Comparison of ENCODE assay signal across 24 cellular contexts in the genomic region with DNA sequence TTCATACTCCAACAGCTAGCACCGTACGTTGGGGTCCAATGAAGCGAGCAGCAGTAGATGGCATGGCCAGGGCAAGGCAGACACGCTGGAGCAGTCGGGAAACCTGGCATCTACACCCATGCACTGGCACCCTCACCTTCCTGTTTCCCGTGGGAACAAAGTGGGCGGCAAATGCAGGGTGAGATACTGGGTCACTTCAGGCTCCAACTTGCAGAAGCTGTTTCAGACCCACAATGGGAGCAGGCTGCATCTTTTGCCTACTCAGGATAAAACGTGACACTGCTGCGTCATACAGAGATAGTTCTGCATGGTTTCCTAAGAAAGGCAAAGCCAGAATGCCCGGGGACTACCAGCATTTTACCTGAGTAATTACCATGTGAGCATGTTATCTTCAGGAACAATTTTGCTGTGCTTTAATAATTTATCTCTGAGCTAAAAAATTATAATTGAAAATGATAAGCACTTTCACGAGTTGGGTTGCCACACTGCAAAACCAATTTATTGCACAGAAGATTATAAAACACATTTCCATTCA. TPM values are rescaled to one million over a fixed set of nuclear protein-coding genes. Genes with fewer than 3 reads are reported as not detected.
DNase-seq lines count a peak whose midpoint lies in the region; ATAC-seq, FAIRE-seq and TF ChIP-seq lines count a peak whose summit lies in the region.
"Had no signal": no experiment of that assay in that cellular context is flagged by ENCODE, and none has a peak within 500 bp of the region (broad histone marks: within the 10 kb centered on the region; RNA-seq: fewer than 3 reads in every experiment).

No MANE protein-coding gene starts in this region.

- H3K27me3 Mint-ChIP-seq in MCF 10A (ENCODE audit: insufficient read depth, unreplicated experiment): no peaks in the 10 kb centered on the region

- CTCF ChIA-PET in MCF 10A (lab: Yijun Ruan, JAX): interaction anchor here (1.3 to 4.8 kb wide), 6 partner anchors 18 to 405 kb away, joined by 3 to 29 read pairs (median 12); partner anchors contain the start of gene THBD

- H3K4me1 ChIP-seq in breast epithelium (no peaks in the 10 kb centered on the region), foreskin keratinocyte (peaks cover 32% of the 10 kb centered on the region)
- H3K4me1 ChIP-seq: HAP-1 had no signal

- no peaks in the 10 kb centered on the region for H3K36me3 ChIP-seq in breast epithelium
- H3K36me3 ChIP-seq: HAP-1, SJSA1 had no signal

- DNase-seq in MCF 10A (ENCODE audit: unreplicated experiment): peak; percentile 65
- DNase-seq in breast epithelium (ENCODE audit: low spot score in 2 of 2): no peak
- DNase-seq in foreskin keratinocyte: peak; percentile 72 to 85
- DNase-seq in posterior vena cava (ENCODE audit: low spot score): peak; percentile 79
- no peak for DNase-seq in H54 (ENCODE audit: insufficient read length, low spot score)
- no peak for DNase-seq in putamen (ENCODE audit: low spot score)
- DNase-seq: AML-193, DMS 273 treated with DMSO at 0.1 percent for 48 hours, DND-41, Karpas-422, MM.1S, NCI-H1105, NCI-H1694, NCI-H2081 treated with DMSO at 0.1 percent for 48 hours had no signal

- TF ChIP-seq CTCF in MCF 10A (IDR thresholded peaks at IDR 0.05; ENCODE audit: unreplicated experiment): no peak
- no peak for TF ChIP-seq CTCF in breast epithelium (IDR thresholded peaks at IDR 0.05)
- TF ChIP-seq CTCF in foreskin keratinocyte (conservative IDR thresholded peaks at IDR 0.05): no peak

- H3K27me3 ChIP-seq in breast epithelium (no peaks in the 10 kb centered on the region), foreskin keratinocyte (no peaks in the 10 kb centered on the region)
- H3K27me3 ChIP-seq: SJSA1 had no signal

- FAIRE-seq in H54 (lab: Jason Lieb, UNC): no peak

- no peak overlapping the region for H3K4me3 ChIP-seq in breast epithelium
- H3K4me3 ChIP-seq: HAP-1, SJSA1 had no signal

- no TSS peak for BruUV-seq in MCF 10A (replicated peaks; lab: Mats Ljungman, UMichigan)

- POLR2A ChIA-PET in MCF 10A (lab: Yijun Ruan, JAX): interaction anchor here (0.7 to 3.6 kb wide), 12 partner anchors 11 to 128 kb away, joined by 3 to 25 read pairs (median 4); no protein-coding TSS in a partner anchor

- intact Hi-C loops in MCF 10A (cut with micrococcal nuclease): no loop called here
- intact Hi-C loops in breast epithelium (cut with DNase I; ENCODE audit: low total_unique reads): no loop called here
- intact Hi-C loops in posterior vena cava (cut with DNase I): no loop called here

- no peaks in the 10 kb centered on the region for H3K9me3 Mint-ChIP-seq in MCF 10A (ENCODE audit: unreplicated experiment)
- H3K9me3 Mint-ChIP-seq: IgD-negative memory B cell had no signal

- H3K27ac Mint-ChIP-seq in MCF 10A (ENCODE audit: low read depth, unreplicated experiment): no peak overlapping the region
- H3K27ac Mint-ChIP-seq: IgD-negative memory B cell had no signal

- peaks cover 52% of the 10 kb centered on the region for H3K4me1 Mint-ChIP-seq in MCF 10A (ENCODE audit: insufficient read depth, unreplicated experiment)
- H3K4me1 Mint-ChIP-seq: IgD-negative memory B cell had no signal

- ATAC-seq in foreskin keratinocyte: peak; percentile 49
- no peak for ATAC-seq in GM19467 (IDR thresholded peaks at IDR 0.05; ENCODE audit: unreplicated experiment)
- ATAC-seq in GM21515 (IDR thresholded peaks at IDR 0.05; ENCODE audit: unreplicated experiment): no peak
- ATAC-seq: Panc1 had no signal

- H3K36me3 Mint-ChIP-seq in MCF 10A (ENCODE audit: insufficient read depth, unreplicated experiment): no peaks in the 10 kb centered on the region
- H3K36me3 Mint-ChIP-seq: CD14-positive monocyte, IgD-negative memory B cell had no signal

- H3K27ac ChIP-seq in breast epithelium: no peak overlapping the region
- H3K27ac ChIP-seq in foreskin keratinocyte: peak overlapping the region; percentile 96
- H3K27ac ChIP-seq: 22Rv1, SJSA1 had no signal

- no peaks in the 10 kb centered on the region for H3K9me3 ChIP-seq in breast epithelium
- H3K9me3 ChIP-seq: HAP-1, SJSA1 had no signal

- H3K4me3 Mint-ChIP-seq in MCF 10A (ENCODE audit: unreplicated experiment): no peak overlapping the region
- H3K4me3 Mint-ChIP-seq: IgD-negative memory B cell had no signal

- TF ChIP-seq POLR2A in breast epithelium (IDR thresholded peaks at IDR 0.05) (no peak), H54 (IDR thresholded peaks at IDR 0.05; ENCODE audit: low read depth, low read length) (no peak)

RNA-seq across cellular contexts. Expression of gene CD93, which starts 10.9 kb away (rescaled TPM):
- total RNA-seq in MCF 10A (2022): not detected in 2 replicates
- total RNA-seq in breast epithelium: 10 to 100 TPM; 19.2 to 64.9 (median 36.5) TPM
- not detected in 2 replicates for total RNA-seq in foreskin keratinocyte
- not detected in 2 replicates for polyA plus RNA-seq in foreskin keratinocyte
- total RNA-seq in posterior vena cava: 10 to 100 TPM; 79.4 to 88.2 TPM
- total RNA-seq: G401, NCI-H460, SJSA1 had no signal
- polyA plus RNA-seq: IgD-negative memory B cell had no signal

RNA-seq across cellular contexts. Expression of gene THBD, which starts 47.6 kb away (rescaled TPM):
- total RNA-seq in MCF 10A (2022) (15.4 and 36.2 TPM in 2 replicates), breast epithelium (10 to 100 TPM; 22.6 to 44.2 (median 28.2) TPM), foreskin keratinocyte (2.0 and 2.6 TPM in 2 replicates), posterior vena cava (10 to 100 TPM; 46.9 to 53.6 TPM)
- 1.1 and 1.8 TPM in 2 replicates for polyA plus RNA-seq in foreskin keratinocyte
- total RNA-seq: G401 had no signal
- polyA plus RNA-seq: IgD-negative memory B cell had no signal

Comparison
In these comparisons a context has a peak if more than half of its experiments do, and no peak if none do; other contexts are left out.
1. DNase-seq: peak in MCF 10A (single experiment), foreskin keratinocyte (2 of 2) and posterior vena cava (single experiment); none in breast epithelium (0 of 2), H54 (single experiment) and putamen (single experiment).
2. RNA of gene CD93, which starts 10.9 kb away (total RNA-seq): 79.4 to 88.2 TPM in posterior vena cava and 19.2 to 64.9 TPM in breast epithelium; not detected in MCF 10A and not detected in foreskin keratinocyte; every median in the first group is over 10 times any median in the second.